8 cellular contexts compared by ENCODE assay signal in the genomic region with DNA sequence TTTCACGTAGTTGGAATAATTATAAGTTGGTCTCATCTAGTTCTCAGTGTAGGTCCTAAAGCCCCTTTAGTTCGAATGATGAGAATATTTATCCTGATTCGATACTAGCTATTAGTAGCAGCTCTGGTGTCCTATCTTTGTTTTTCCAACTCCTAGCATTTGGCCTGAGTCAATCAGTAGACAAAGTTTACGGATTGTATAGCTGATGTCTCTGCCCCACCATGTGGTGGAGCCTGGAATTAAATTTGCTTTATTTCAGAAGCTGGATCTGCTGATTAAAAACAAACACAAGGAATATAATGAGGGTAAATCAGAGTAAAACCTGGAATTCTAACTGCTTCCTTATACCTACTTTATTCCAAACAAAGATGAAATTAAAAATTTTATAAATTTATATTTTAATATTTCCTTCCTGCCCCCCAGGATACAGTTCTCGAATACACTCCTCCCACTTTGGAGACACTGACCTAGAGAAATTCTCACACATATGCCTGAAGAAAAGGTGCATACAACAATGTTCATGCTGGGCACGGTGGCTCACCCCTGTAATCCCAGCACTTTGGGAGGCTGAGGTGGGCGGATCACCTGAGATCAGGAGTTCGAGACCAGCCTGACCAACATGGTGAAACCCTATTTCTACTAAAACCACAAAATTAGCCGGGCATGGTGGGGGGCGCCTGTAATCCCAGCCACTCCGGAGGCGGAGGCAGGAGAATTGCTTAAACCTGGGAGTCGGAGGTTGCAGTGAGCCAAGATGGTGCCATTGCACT. TPM values are rescaled to one million over a fixed set of nuclear protein-coding genes. Genes with fewer than 3 reads are reported as not detected.
DNase-seq lines count a peak whose midpoint lies in the region; ATAC-seq, FAIRE-seq and TF ChIP-seq lines count a peak whose summit lies in the region.

No MANE protein-coding gene starts in this region.

- no peaks in the 10 kb centered on the region for H3K36me3 ChIP-seq in BJ (ENCODE audit: control insufficient read depth, insufficient read depth, low read length)
- no peaks in the 10 kb centered on the region for H3K36me3 ChIP-seq in bronchial epithelial cell (ENCODE audit: control insufficient read depth, insufficient read depth, low read length)

- FAIRE-seq in GM12891 (lab: Jason Lieb, UNC): no peak
- FAIRE-seq in bronchial epithelial cell (lab: Jason Lieb, UNC): no peak

- POLR2A ChIA-PET in BJ (lab: Charles Lee): interaction anchor here (0.5 kb wide), 1 partner anchor 99 kb away, joined by 3 read pairs; no protein-coding TSS in a partner anchor

- CTCF ChIA-PET in BJ (lab: Yijun Ruan, JAX): interaction anchor here (0.6 to 2.0 kb wide), 6 partner anchors 8 to 89 kb away, joined by 3 to 15 read pairs (median 3); a partner anchor contains a TSS

- no peak overlapping the region for H3K4me3 ChIP-seq in BJ (ENCODE audit: low read depth, low read length)
- no peak overlapping the region for H3K4me3 ChIP-seq in bronchial epithelial cell (ENCODE audit: low read depth, low read length)

- TF ChIP-seq CTCF in BJ (IDR thresholded peaks at IDR 0.05; ENCODE audit: insufficient read depth, low read depth, low read length) (peak; percentile 60), bronchial epithelial cell (IDR thresholded peaks at IDR 0.05; ENCODE audit: insufficient read depth, low read length, severe bottlenecking) (peak; percentile 43)

- no peak for ATAC-seq in HG02759 (IDR thresholded peaks at IDR 0.05; ENCODE audit: unreplicated experiment)

- no peak for TF ChIP-seq POLR2A in GM12891 (IDR thresholded peaks at IDR 0.05; ENCODE audit: low read depth, low read length)

- intact Hi-C loops in posterior vena cava (cut with DNase I): no loop called here

- DNase-seq in BJ (ENCODE audit: low read depth): no peak
- DNase-seq in GM12891 (ENCODE audit: insufficient read length, low spot score): peak; percentile 14
- DNase-seq in NCI-H460 (ENCODE audit: extremely low read depth, low read depth): peak; percentile 34
- DNase-seq in bronchial epithelial cell (ENCODE audit: low read depth): peak; percentile 54
- DNase-seq in kidney glomerular epithelial cell (lab: John Stamatoyannopoulos, UW): peak; percentile 53
- no peak for DNase-seq in posterior vena cava (ENCODE audit: low spot score)
- DNase-seq in HK-2 (ENCODE audit: unreplicated experiment): no peak

- H3K27me3 ChIP-seq in BJ (ENCODE audit: control insufficient read depth, insufficient read depth, low read length) (no peaks in the 10 kb centered on the region; the same call in 1 of the 2 replicates), bronchial epithelial cell (ENCODE audit: control insufficient read depth, insufficient read depth, low read length) (no peaks in the 10 kb centered on the region)

TF ChIP-seq in GM12891, 5 proteins besides CTCF, POLR2A, EP300 and RAD21:
- no peak for TF ChIP-seq SPI1 (IDR thresholded peaks at IDR 0.05; ENCODE audit: low read depth, low read length)
- TF ChIP-seq TAF1 (IDR thresholded peaks at IDR 0.05; ENCODE audit: low read depth, low read length): no peak
- TF ChIP-seq POU2F2 (IDR thresholded peaks at IDR 0.05; ENCODE audit: low read depth, low read length): no peak
- no peak for TF ChIP-seq POLR2AphosphoS5 (IDR thresholded peaks at IDR 0.05; ENCODE audit: low read depth, low read length)

RNA-seq across cellular contexts. Expression of a gene that starts 7.6 kb away (rescaled TPM):
- 2.5 and 6.4 TPM in 2 replicates for polyA plus RNA-seq in BJ (2011; rRNA removed)
- polyA minus RNA-seq in BJ (2011; rRNA and poly(A)+ RNA removed): 0.98 and 1.6 TPM in 2 replicates
- polyA plus RNA-seq in GM12891 (2012; ENCODE audit: low read depth, missing spikeins): 4.7 TPM
- total RNA-seq in NCI-H460 (2014; rRNA removed; shearing (Covaris generic)): 5.4 and 7.7 TPM in 2 replicates
- 11.3 and 18.1 TPM in 2 replicates for polyA plus RNA-seq in NCI-H460 (2014; cell fraction: nucleus; rRNA removed)
- total RNA-seq in bronchial epithelial cell (3.9 and 4.6 TPM in 2 replicates), posterior vena cava (10 to 100 TPM; 12.4 to 17.5 TPM)

RNA-seq across cellular contexts. Expression of a gene that starts 9.4 kb away (rescaled TPM):
- polyA plus RNA-seq in BJ (2011; rRNA removed): 4.7 and 8.5 TPM in 2 replicates
- 14.9 and 17.7 TPM in 2 replicates for polyA minus RNA-seq in BJ (2011; rRNA and poly(A)+ RNA removed)
- 6.7 TPM for polyA plus RNA-seq in GM12891 (2012; ENCODE audit: low read depth, missing spikeins)
- total RNA-seq in NCI-H460 (2014; rRNA removed; shearing (Covaris generic)): 44.7 and 52.8 TPM in 2 replicates
- polyA plus RNA-seq in NCI-H460 (2014; cell fraction: nucleus; rRNA removed): 27.9 and 34.7 TPM in 2 replicates
- 28.2 and 44.5 TPM in 2 replicates for total RNA-seq in bronchial epithelial cell
- total RNA-seq in posterior vena cava: 10 to 100 TPM; 65.8 to 73.2 TPM

Comparison
In these comparisons a context has a peak if more than half of its experiments do, and no peak if none do; other contexts are left out.
1. DNase-seq: peak in GM12891 (single experiment), NCI-H460 (single experiment), bronchial epithelial cell (single experiment) and kidney glomerular epithelial cell (single experiment); none in BJ (single experiment), posterior vena cava (single experiment) and HK-2 (single experiment).